In genomic region chr10:80157561-80157960, GRCh38 we compare ENCODE assay signal across 16 cellular contexts. TPM values are rescaled to one million over a fixed set of nuclear protein-coding genes. Genes with fewer than 3 reads are reported as not detected.
DNase-seq lines count a peak whose midpoint lies in the region; ATAC-seq and TF ChIP-seq lines count a peak whose summit lies in the region.
"Had no signal": no experiment of that assay in that cellular context is flagged by ENCODE, and none has a peak within 500 bp of the region (broad histone marks: within the 10 kb centered on the region; RNA-seq: fewer than 3 reads in every experiment).

No MANE protein-coding gene starts in this region.

- no peak overlapping the region for H3K23ac ChIP-seq in neuronal stem cell (ENCODE audit: low read depth, low read length, poor library complexity)

- no peak overlapping the region for H3K18ac ChIP-seq in neuronal stem cell (ENCODE audit: low read length)

- peaks cover 80% of the 10 kb centered on the region for H3K36me3 Mint-ChIP-seq in activated CD8-positive, alpha-beta T cell treated with anti-CD3 and anti-CD28 coated beads for 36 hours (ENCODE audit: low read depth)
- H3K36me3 Mint-ChIP-seq in activated CD8-positive, alpha-beta T cell treated with anti-CD3 and anti-CD28 coated beads, Interleukin-2, amount 10 ng/mL, durations not matched to agents 7 days and 5 days (ENCODE audit: low read depth) = peaks cover 88% of the 10 kb centered on the region
- H3K36me3 Mint-ChIP-seq: neural progenitor cell had no signal

- H2BK12ac ChIP-seq in neuronal stem cell (ENCODE audit: low read length) = no peak overlapping the region

- H3K4me2 ChIP-seq in neuronal stem cell (ENCODE audit: insufficient read depth, low read length, poor library complexity, severe bottlenecking) = no peak overlapping the region
- H3K4me2 ChIP-seq: neural progenitor cell had no signal

- H4K8ac ChIP-seq in neuronal stem cell (ENCODE audit: low read depth, low read length) = no peak overlapping the region

- intact Hi-C loops in activated CD8-positive, alpha-beta T cell treated with anti-CD3 and anti-CD28 coated beads for 36 hours (cut with micrococcal nuclease) = no loop called here
- intact Hi-C loops in tibial artery (cut with DNase I; ENCODE audit: low total_unique reads) = no loop called here

- no peak for ATAC-seq in activated CD8-positive, alpha-beta T cell treated with anti-CD3 and anti-CD28 coated beads for 36 hours
- ATAC-seq in activated CD8-positive, alpha-beta T cell treated with anti-CD3 and anti-CD28 coated beads, Interleukin-2, amount 10 ng/mL, durations not matched to agents 7 days and 5 days = no peak
- no peak for ATAC-seq in HG02885 (IDR thresholded peaks at IDR 0.05; ENCODE audit: poor library complexity, unreplicated experiment)
- ATAC-seq in HG03045 (IDR thresholded peaks at IDR 0.05; ENCODE audit: unreplicated experiment) = no peak

- WGBS in neuronal stem cell (ENCODE audit: extremely low coverage in 2 of 2, insufficient read length in 2 of 2, insufficient replicate concordance in 1 of 2), 2 donors = no CpG with 5 or more reads among the region's 14 CpGs

- H3K9ac ChIP-seq in neuronal stem cell (ENCODE audit: low read depth, low read length, poor library complexity) = no peak overlapping the region
- H3K9ac ChIP-seq: neural progenitor cell had no signal

- peak overlapping the region; percentile 92 for H3K27ac ChIP-seq in caudate nucleus (ENCODE audit: low read depth, low read length)
- no peak overlapping the region for H3K27ac ChIP-seq in neuronal stem cell (replicated peaks; ENCODE audit: low read length)
- H3K27ac ChIP-seq in tibial artery = peak overlapping the region; percentile 81 to 84
- H3K27ac ChIP-seq: neural progenitor cell had no signal

- H2BK5ac ChIP-seq in neuronal stem cell (ENCODE audit: low read length) = peak overlapping the region; percentile 33

- POLR2A ChIA-PET in activated CD8-positive, alpha-beta T cell treated with anti-CD3 and anti-CD28 coated beads for 36 hours (lab: Charles Lee) = no interaction called here
- POLR2A ChIA-PET in activated CD8-positive, alpha-beta T cell treated with anti-CD3 and anti-CD28 coated beads, Interleukin-2, amount 10 ng/mL, durations not matched to agents 7 days and 5 days (lab: Charles Lee) = no interaction called here

- H3K27ac Mint-ChIP-seq in activated CD8-positive, alpha-beta T cell treated with anti-CD3 and anti-CD28 coated beads for 36 hours = peak overlapping the region; percentile 53
- no peak overlapping the region for H3K27ac Mint-ChIP-seq in activated CD8-positive, alpha-beta T cell treated with anti-CD3 and anti-CD28 coated beads, Interleukin-2, amount 10 ng/mL, durations not matched to agents 7 days and 5 days

- H3K4me1 ChIP-seq in neuronal stem cell (ENCODE audit: control insufficient read depth in 2 of 2, insufficient read depth in 1 of 2, low read depth in 1 of 2, low read length in 2 of 2) (peaks cover 2 to 4% of the 10 kb centered on the region in 2 donors), tibial artery (peaks cover 12 to 61% (median 53%) of the 10 kb centered on the region in 4 donors)

- TF ChIP-seq CTCF in activated CD8-positive, alpha-beta T cell treated with anti-CD3 and anti-CD28 coated beads for 36 hours (IDR thresholded peaks at IDR 0.05) = no peak
- TF ChIP-seq CTCF in tibial artery (IDR thresholded peaks at IDR 0.05) = no peak

- CTCF ChIA-PET in activated CD8-positive, alpha-beta T cell treated with anti-CD3 and anti-CD28 coated beads for 36 hours (lab: Charles Lee) = interaction anchor here (1.4 to 1.5 kb wide), 2 partner anchors 10 to 12 kb away, joined by 3 to 5 read pairs; no protein-coding TSS in a partner anchor
- CTCF ChIA-PET in activated CD8-positive, alpha-beta T cell treated with anti-CD3 and anti-CD28 coated beads, Interleukin-2, amount 10 ng/mL, durations not matched to agents 7 days and 5 days (lab: Charles Lee) = interaction anchor here (1.9 kb wide), 1 partner anchor 13 kb away, joined by 7 read pairs; no protein-coding TSS in a partner anchor

- H3K27me3 Mint-ChIP-seq in activated CD8-positive, alpha-beta T cell treated with anti-CD3 and anti-CD28 coated beads for 36 hours = no peaks in the 10 kb centered on the region
- no peaks in the 10 kb centered on the region for H3K27me3 Mint-ChIP-seq in activated CD8-positive, alpha-beta T cell treated with anti-CD3 and anti-CD28 coated beads, Interleukin-2, amount 10 ng/mL, durations not matched to agents 7 days and 5 days (ENCODE audit: low read depth)
- H3K27me3 Mint-ChIP-seq: activated CD4-positive, alpha-beta T cell treated with anti-CD3 and anti-CD28 coated beads, Interleukin-2, amount 10 ng/mL, durations not matched to agents 24 days and 14 days; CD4-positive, alpha-beta memory T cell; IgD-negative memory B cell had no signal

- no peak overlapping the region for H3K4me3 Mint-ChIP-seq in activated CD8-positive, alpha-beta T cell treated with anti-CD3 and anti-CD28 coated beads for 36 hours
- no peak overlapping the region for H3K4me3 Mint-ChIP-seq in activated CD8-positive, alpha-beta T cell treated with anti-CD3 and anti-CD28 coated beads, Interleukin-2, amount 10 ng/mL, durations not matched to agents 7 days and 5 days
- H3K4me3 Mint-ChIP-seq: activated CD4-positive, alpha-beta T cell treated with anti-CD3 and anti-CD28 coated beads, Interleukin-2, amount 10 ng/mL, durations not matched to agents 24 days and 14 days; CD4-positive, alpha-beta memory T cell; IgD-negative memory B cell; neural progenitor cell had no signal

- H3K36me3 ChIP-seq in neuronal stem cell (replicated peaks in 1 of 2; ENCODE audit: control insufficient read depth in 2 of 2, insufficient read depth in 2 of 2, low read length in 2 of 2) (no peaks in the 10 kb centered on the region), tibial artery (peaks cover 9 to 66% (median 61%) of the 10 kb centered on the region in 3 donors)
- H3K36me3 ChIP-seq: neural progenitor cell had no signal

- no peak overlapping the region for H2AFZ ChIP-seq in neuronal stem cell (ENCODE audit: low read length)
- H2AFZ ChIP-seq: neural progenitor cell had no signal

- peaks cover 10% of the 10 kb centered on the region for H3K4me1 Mint-ChIP-seq in activated CD8-positive, alpha-beta T cell treated with anti-CD3 and anti-CD28 coated beads for 36 hours (ENCODE audit: low read depth)
- H3K4me1 Mint-ChIP-seq in activated CD8-positive, alpha-beta T cell treated with anti-CD3 and anti-CD28 coated beads, Interleukin-2, amount 10 ng/mL, durations not matched to agents 7 days and 5 days (ENCODE audit: low read depth) = peaks cover 10% of the 10 kb centered on the region

- no peak overlapping the region for H3K14ac ChIP-seq in neuronal stem cell (ENCODE audit: low read length)

- H4K91ac ChIP-seq in neuronal stem cell (ENCODE audit: low read depth, low read length, poor library complexity) = no peak overlapping the region

- H3K4me3 ChIP-seq in neuronal stem cell (ENCODE audit: low read length in 2 of 2) (no peak overlapping the region), tibial artery (no peak overlapping the region)
- H3K4me3 ChIP-seq: neural progenitor cell had no signal

- H3K9me3 ChIP-seq in neuronal stem cell (replicated peaks in 1 of 2; ENCODE audit: control insufficient read depth in 2 of 2, insufficient read depth in 1 of 2, low read depth in 1 of 2, low read length in 2 of 2) (no peaks in the 10 kb centered on the region), tibial artery (no peaks in the 10 kb centered on the region)

- no peaks in the 10 kb centered on the region for H3K9me3 Mint-ChIP-seq in activated CD8-positive, alpha-beta T cell treated with anti-CD3 and anti-CD28 coated beads for 36 hours
- H3K9me3 Mint-ChIP-seq in activated CD8-positive, alpha-beta T cell treated with anti-CD3 and anti-CD28 coated beads, Interleukin-2, amount 10 ng/mL, durations not matched to agents 7 days and 5 days (ENCODE audit: insufficient read depth) = no peaks in the 10 kb centered on the region
- H3K9me3 Mint-ChIP-seq: activated CD4-positive, alpha-beta T cell treated with anti-CD3 and anti-CD28 coated beads, Interleukin-2, amount 10 ng/mL, durations not matched to agents 24 days and 14 days; CD4-positive, alpha-beta memory T cell; IgD-negative memory B cell; neural progenitor cell had no signal

- H3K79me1 ChIP-seq in neuronal stem cell (ENCODE audit: low read depth, low read length) = no peaks in the 10 kb centered on the region

- DNase-seq in activated CD8-positive, alpha-beta T cell treated with anti-CD3 and anti-CD28 coated beads for 36 hours = no peak
- no peak for DNase-seq in activated CD8-positive, alpha-beta T cell treated with anti-CD3 and anti-CD28 coated beads, Interleukin-2, amount 10 ng/mL, durations not matched to agents 7 days and 5 days
- DNase-seq in caudate nucleus (lab: John Stamatoyannopoulos, UW) (no peak), neuronal stem cell (ENCODE audit: low spot score) (no peak), tibial artery (no peak)
- no peak for DNase-seq in activated CD4-positive, alpha-beta T cell treated with anti-CD3 and anti-CD28 coated beads, Interleukin-2, amount 50 U/mL, for 1 hour
- DNase-seq: activated CD4-positive, alpha-beta T cell treated with anti-CD3 and anti-CD28 coated beads, Interleukin-2, amount 10 ng/mL, durations not matched to agents 24 days and 14 days; CD4-positive, alpha-beta memory T cell; effector CD8-positive, alpha-beta T cell; NCI-H2107; NCI-H82; stimulated activated naive CD4-positive, alpha-beta T cell had no signal

- no peaks in the 10 kb centered on the region for H3K27me3 ChIP-seq in neuronal stem cell (ENCODE audit: control insufficient read depth in 3 of 3, insufficient read depth in 3 of 3, low read depth in 1 of 3, low read length in 3 of 3)
- H3K27me3 ChIP-seq in tibial artery = no peaks in the 10 kb centered on the region
- H3K27me3 ChIP-seq: neural progenitor cell had no signal

- no peak overlapping the region for H2BK15ac ChIP-seq in neuronal stem cell (ENCODE audit: low read length)

- no peak overlapping the region for H2BK120ac ChIP-seq in neuronal stem cell (ENCODE audit: low read depth, low read length)

- H2AK5ac ChIP-seq in neuronal stem cell (ENCODE audit: low read depth, low read length) = no peak overlapping the region

- H3K4ac ChIP-seq in neuronal stem cell (ENCODE audit: low read length) = no peak overlapping the region

RNA-seq across cellular contexts. Expression of gene PLAC9, which starts 25.0 kb away (rescaled TPM):
- total RNA-seq in activated CD8-positive, alpha-beta T cell treated with anti-CD3 and anti-CD28 coated beads for 36 hours = not detected
- total RNA-seq in activated CD8-positive, alpha-beta T cell treated with anti-CD3 and anti-CD28 coated beads, Interleukin-2, amount 10 ng/mL, durations not matched to agents 7 days and 5 days = not detected
- polyA plus RNA-seq in neuronal stem cell (2013, experiment 1 of 2) = 1.3 TPM
- polyA plus RNA-seq in neuronal stem cell (2013, experiment 2 of 2) = 1.3 TPM
- total RNA-seq: activated CD4-positive, alpha-beta T cell treated with anti-CD3 and anti-CD28 coated beads, Interleukin-2, amount 10 ng/mL, durations not matched to agents 24 days and 14 days; CD4-positive, alpha-beta memory T cell had no signal
- polyA plus RNA-seq: IgD-negative memory B cell had no signal

RNA-seq across cellular contexts. Expression of gene ANXA11, which starts 47.8 kb away (rescaled TPM):
- total RNA-seq in activated CD8-positive, alpha-beta T cell treated with anti-CD3 and anti-CD28 coated beads for 36 hours = 100 to 1,000 TPM; 226 to 238 TPM
- 100 to 1,000 TPM; 249 to 277 TPM for total RNA-seq in activated CD8-positive, alpha-beta T cell treated with anti-CD3 and anti-CD28 coated beads, Interleukin-2, amount 10 ng/mL, durations not matched to agents 7 days and 5 days
- 47.4 TPM for polyA plus RNA-seq in neuronal stem cell (2013, experiment 1 of 2)
- polyA plus RNA-seq in neuronal stem cell (2013, experiment 2 of 2) = 40.6 TPM
